Comparison of ENCODE assay signal across 10 cellular contexts in genomic region chr12:30440826-30441602, GRCh38.
DNase-seq lines count a peak whose midpoint lies in the region; ATAC-seq and TF ChIP-seq lines count a peak whose summit lies in the region.
"Had no signal": no experiment of that assay in that cellular context is flagged by ENCODE, and none has a peak within 500 bp of the region (broad histone marks: within the 10 kb centered on the region; RNA-seq: fewer than 3 reads in every experiment).

No MANE protein-coding gene starts in this region.

- no peak overlapping the region for H3K4me3 ChIP-seq in AG04450 (ENCODE audit: low read depth, low read length)
- H3K4me3 ChIP-seq in fibroblast of the aortic adventitia (ENCODE audit: low read depth, low read length), result no peak overlapping the region
- H3K4me3 ChIP-seq: uterus had no signal

- DNase-seq in AG04450 (ENCODE audit: low read depth, low spot score) (no peak), H4 (ENCODE audit: low spot score) (peak; percentile 38), RPMI7951 (ENCODE audit: low read depth) (peak; percentile 15), fibroblast of the aortic adventitia (ENCODE audit: low read depth) (peak; percentile 40), NCI-H1092 (lab: John Stamatoyannopoulos, UW) (no peak), epidermal melanocyte (ENCODE audit: insufficient read length, low spot score) (no peak)
- no peak for DNase-seq in activated effector memory CD4-positive, alpha-beta T cell treated with anti-CD3 and anti-CD28 coated beads, Interleukin-2, amount 50 U/mL, for 16 hours
- DNase-seq: activated CD4-positive, CD25-positive, alpha-beta regulatory T cell treated with anti-CD3 and anti-CD28 coated beads, Interleukin-2, amount 50 U/mL, for 72 hours; uterus had no signal

- no peaks in the 10 kb centered on the region for H3K9me3 ChIP-seq in AG04450 (ENCODE audit: control insufficient read depth, insufficient read depth, low read length)
- H3K9me3 ChIP-seq: uterus had no signal

- ATAC-seq in HG02981 (IDR thresholded peaks at IDR 0.05; ENCODE audit: unreplicated experiment), result no peak

- TF ChIP-seq CTCF in AG04450 (IDR thresholded peaks at IDR 0.05; ENCODE audit: low read depth, low read length) (peak; percentile 74), fibroblast of the aortic adventitia (IDR thresholded peaks at IDR 0.05; ENCODE audit: insufficient read depth, low read length) (peak; percentile 76)

- H3K27ac ChIP-seq in AG04450 (ENCODE audit: low read depth, low read length), result no peak overlapping the region
- H3K27ac ChIP-seq: uterus had no signal

- CTCF ChIA-PET in AG04450 (lab: Charles Lee), result interaction anchor here (0.6 to 1.8 kb wide), 11 partner anchors 13 to 921 kb away, joined by 3 to 15 read pairs (median 3); no protein-coding TSS in a partner anchor

- POLR2A ChIA-PET in AG04450 (lab: Yijun Ruan, JAX), result interaction anchor here (0.7 kb wide), 1 partner anchor 119 kb away, joined by 3 read pairs; no protein-coding TSS in a partner anchor

- H3K27me3 ChIP-seq in AG04450 (ENCODE audit: control insufficient read depth, insufficient read depth, low read length), result no peaks in the 10 kb centered on the region
- H3K27me3 ChIP-seq: uterus had no signal

Comparison
In these comparisons a context has a peak if more than half of its experiments do, and no peak if none do; other contexts are left out.
1. DNase-seq: peak in H4 (single experiment), RPMI7951 (single experiment) and fibroblast of the aortic adventitia (single experiment); none in AG04450 (single experiment), NCI-H1092 (single experiment), epidermal melanocyte (single experiment) and activated effector memory CD4-positive, alpha-beta T cell treated with anti-CD3 and anti-CD28 coated beads, Interleukin-2, amount 50 U/mL, for 16 hours (single experiment).